In genomic region chr6:75778757-75779156, GRCh38 we compare ENCODE assay signal across 7 cellular contexts.
"Had no signal": no experiment of that assay in that cellular context is flagged by ENCODE, and none has a peak within 500 bp of the region (broad histone marks: within the 10 kb centered on the region; RNA-seq: fewer than 3 reads in every experiment).

No MANE protein-coding gene starts in this region.

- DNase-seq: GDM1, GF-D8 had no signal

- FAIRE-seq: GM12878, GM12891, GM12892, GM18507, GM19239 had no signal

- H3K4me3 ChIP-seq: GM12878 had no signal

- ATAC-seq: GM12878 had no signal
